Comparison of ENCODE assay signal across 1 cellular context in genomic region chr20:44039147-44039546, GRCh38.
TF ChIP-seq lines count a peak whose summit lies in the region.

No MANE protein-coding gene starts in this region.

TF ChIP-seq in IMR-90, 13 proteins besides CTCF, POLR2A, EP300 and RAD21 (continued from another document):
- TF ChIP-seq ELK1 (IDR thresholded peaks at IDR 0.05; ENCODE audit: borderline replicate concordance, low read depth, low read length) (no peak), CHD1 (IDR thresholded peaks at IDR 0.05; ENCODE audit: low read depth, low read length) (no peak), USF2 (IDR thresholded peaks at IDR 0.05; ENCODE audit: low read depth, low read length) (no peak), CEBPB (IDR thresholded peaks at IDR 0.05; ENCODE audit: low read depth, low read length) (no peak), MXI1 (IDR thresholded peaks at IDR 0.05; ENCODE audit: borderline replicate concordance, low read depth, low read length) (no peak), RFX5 (IDR thresholded peaks at IDR 0.05; ENCODE audit: low read depth, low read length) (no peak), FOS (IDR thresholded peaks at IDR 0.05; ENCODE audit: low read depth, low read length) (no peak)
